9 cellular contexts compared by ENCODE assay signal in genomic region chr7:50783304-50783703, GRCh38. TPM values are rescaled to one million over a fixed set of nuclear protein-coding genes. Genes with fewer than 3 reads are reported as not detected.
A peak's percentile ranks its signal among the peaks of the same experiment; 100 is the strongest.
DNase-seq lines count a peak whose midpoint lies in the region; ATAC-seq, FAIRE-seq and TF ChIP-seq lines count a peak whose summit lies in the region.
"Had no signal": no experiment of that assay in that cellular context is flagged by ENCODE, and none has a peak within 500 bp of the region (broad histone marks: within the 10 kb centered on the region; RNA-seq: fewer than 3 reads in every experiment).

No MANE protein-coding gene starts in this region.

- H3F3A ChIP-seq in GM23338 (replicated peaks; ENCODE audit: low read depth), result no peaks in the 10 kb centered on the region; the same call in 1 of the 2 replicates

- intact Hi-C loops in esophagus muscularis mucosa (cut with DNase I), result loop anchor here (10.0 kb wide), 1 partner anchor 361 kb away; no protein-coding TSS in a partner anchor
- intact Hi-C loops in psoas muscle (cut with DNase I), result loop anchor here in 1 of 2 donors (10.0 kb wide), 1 partner anchor 361 kb away; no protein-coding TSS in a partner anchor

- H3K27ac Mint-ChIP-seq in GM23338, result no peak overlapping the region
- H3K27ac Mint-ChIP-seq: stimulated activated memory B cell treated with anti-CD40 and anti-IgM and Interleukin-4, amounts not matched to agents 10 μg/mL and 1 μg/mL and 100 μg/mL, for 72 hours had no signal

- H3K27ac ChIP-seq in GM23338 (ENCODE audit: low read depth) (no peak overlapping the region), VCaP (peak overlapping the region; percentile 65), esophagus muscularis mucosa (replicated peaks in 1 of 4) (peak overlapping the region in 1 of 4 donors; percentile 67), psoas muscle (no peak overlapping the region)

- peaks cover 46% of the 10 kb centered on the region for H3K4me1 Mint-ChIP-seq in GM23338
- H3K4me1 Mint-ChIP-seq: stimulated activated memory B cell treated with anti-CD40 and anti-IgM and Interleukin-4, amounts not matched to agents 10 μg/mL and 1 μg/mL and 100 μg/mL, for 72 hours had no signal

- H4K20me1 ChIP-seq in GM23338 (replicated peaks; ENCODE audit: insufficient read depth), result peaks cover 71% of the 10 kb centered on the region

- H3K27me3 Mint-ChIP-seq in GM23338 (ENCODE audit: insufficient read depth, low read depth, poor library complexity), result peaks cover 11% of the 10 kb centered on the region

- H3K4me2 ChIP-seq in GM23338, result peak overlapping the region; percentile 92

- H3K9me2 ChIP-seq in GM23338 (ENCODE audit: insufficient read depth), result 0 out of 2 replicates have a peak, but pooled peaks cover 2% of the 10 kb centered on the region

- no peak for FAIRE-seq in GM12892 (lab: Jason Lieb, UNC)

- H3K4me1 ChIP-seq in GM23338 (ENCODE audit: insufficient read depth) (peaks cover 37% of the 10 kb centered on the region), esophagus muscularis mucosa (peaks cover 30 to 72% (median 64%) of the 10 kb centered on the region in 4 donors), psoas muscle (peaks cover 52% of the 10 kb centered on the region)

- TF ChIP-seq POLR2A in esophagus muscularis mucosa (IDR thresholded peaks at IDR 0.05; ENCODE audit: low read depth) (no peak), GM12892 (IDR thresholded peaks at IDR 0.05; ENCODE audit: low read depth, low read length) (no peak)

- TF ChIP-seq CTCF in GM23338 (conservative IDR thresholded peaks at IDR 0.05; ENCODE audit: low read depth in 2 of 2), result no peak
- no peak for TF ChIP-seq CTCF in VCaP (conservative IDR thresholded peaks at IDR 0.05)
- TF ChIP-seq CTCF in esophagus muscularis mucosa (IDR thresholded peaks at IDR 0.05), result no peak
- TF ChIP-seq CTCF in psoas muscle (IDR thresholded peaks at IDR 0.05), result no peak

- no peak for TF ChIP-seq EP300 in esophagus muscularis mucosa (IDR thresholded peaks at IDR 0.05)

- H2AFZ ChIP-seq in GM23338, result no peak overlapping the region

- DNase-seq in GM23338 (ENCODE audit: low spot score), result no peak
- DNase-seq in esophagus muscularis mucosa (ENCODE audit: extremely low spot score), result no peak
- DNase-seq in psoas muscle, result no peak
- no peak for DNase-seq in GM12892 (ENCODE audit: insufficient read length)
- DNase-seq in effector CD4-positive, alpha-beta T cell, result no peak
- no peak for DNase-seq in iPS-NIHi7 (ENCODE audit: extremely low spot score)
- no peak for DNase-seq in NOMO-1 (lab: John Stamatoyannopoulos, UW; ENCODE audit: unreplicated experiment in 2 of 2)

- ATAC-seq in GM23338 (no peak), psoas muscle (no peak)

- H3K9me3 ChIP-seq in esophagus muscularis mucosa (peaks cover 0 to 4% (median 0%) of the 10 kb centered on the region in 4 donors), psoas muscle (no peaks in the 10 kb centered on the region)

- peaks cover 10% of the 10 kb centered on the region for H3K27me3 ChIP-seq in GM23338 (ENCODE audit: insufficient read depth)
- no peaks in the 10 kb centered on the region for H3K27me3 ChIP-seq in esophagus muscularis mucosa
- no peaks in the 10 kb centered on the region for H3K27me3 ChIP-seq in psoas muscle (ENCODE audit: insufficient read depth in 3 of 3, low read length in 2 of 3)

- peaks cover 11% of the 10 kb centered on the region for H3K9me3 Mint-ChIP-seq in GM23338

- 72% methylated on average over 6 of the region's 6 CpGs for WGBS in esophagus muscularis mucosa
- WGBS in psoas muscle, 3 donors, result 66 to 67% (median 66%) methylated on average over 6 of the region's 6 CpGs

- peaks cover 97% of the 10 kb centered on the region for H3K79me2 ChIP-seq in GM23338 (replicated peaks; ENCODE audit: insufficient read depth)

- H3K4me3 ChIP-seq in GM23338 (peak overlapping the region; percentile 88), esophagus muscularis mucosa (peak overlapping the region; percentile 62 to 69 (median 63)), psoas muscle (peak overlapping the region; percentile 68)

- no peaks in the 10 kb centered on the region for H3K36me3 ChIP-seq in GM23338 (ENCODE audit: insufficient read depth)
- H3K36me3 ChIP-seq in esophagus muscularis mucosa, result peaks cover 0 to 1% (median 0%) of the 10 kb centered on the region in 4 donors
- H3K36me3 ChIP-seq in psoas muscle (ENCODE audit: insufficient read depth in 1 of 2, low read depth in 1 of 2), result no peaks in the 10 kb centered on the region

- peak overlapping the region; percentile 73 for H3K4me3 Mint-ChIP-seq in GM23338
- H3K4me3 Mint-ChIP-seq: stimulated activated memory B cell treated with anti-CD40 and anti-IgM and Interleukin-4, amounts not matched to agents 10 μg/mL and 1 μg/mL and 100 μg/mL, for 72 hours had no signal

- H3K36me3 Mint-ChIP-seq in GM23338 (ENCODE audit: low read depth), result peaks cover 40% of the 10 kb centered on the region
- H3K36me3 Mint-ChIP-seq: stimulated activated memory B cell treated with anti-CD40 and anti-IgM and Interleukin-4, amounts not matched to agents 10 μg/mL and 1 μg/mL and 100 μg/mL, for 72 hours had no signal

TF ChIP-seq in GM23338, 12 proteins besides CTCF, POLR2A, EP300 and RAD21:
- no peak for TF ChIP-seq NANOG (IDR thresholded peaks at IDR 0.05; ENCODE audit: borderline replicate concordance)

RNA-seq across cellular contexts. Expression of gene GRB10, which starts 0.6 kb away (rescaled TPM):
- 145 and 154 TPM in 2 replicates for total RNA-seq in GM23338 (2014; rRNA removed; shearing (Covaris generic))
- polyA plus RNA-seq in GM23338 (2016; fragmentation: Nextera tagmentation; extraction: Ambion mirVana) (35.0 and 35.2 TPM in 2 replicates), psoas muscle (10 to 100 TPM; 25.8 to 72.7 (median 35.1) TPM)
- total RNA-seq in esophagus muscularis mucosa (10 to 100 TPM; 54.0 to 69.1 (median 61.6) TPM), psoas muscle (10 to 100 TPM; 44.5 to 60.5 (median 56.1) TPM)
- polyA plus RNA-seq in GM12892 (2012; ENCODE audit: missing spikeins), result not detected
